8 cellular contexts compared by ENCODE assay signal in genomic region chr15:68154923-68155559, GRCh38. TPM values are rescaled to one million over a fixed set of nuclear protein-coding genes. Genes with fewer than 3 reads are reported as not detected.
DNase-seq lines count a peak whose midpoint lies in the region; ATAC-seq and TF ChIP-seq lines count a peak whose summit lies in the region.

No MANE protein-coding gene starts in this region.

- H3K27ac ChIP-seq in CD4-positive, alpha-beta T cell (ENCODE audit: low read depth, low read length), result no peak overlapping the region
- H3K27ac ChIP-seq in GM23248 (no peak overlapping the region), breast epithelium (no peak overlapping the region), thoracic aorta (no peak overlapping the region)

- no peak overlapping the region for H3K4me2 ChIP-seq in GM23248 (ENCODE audit: unreplicated experiment)

- H3K9me3 ChIP-seq in CD4-positive, alpha-beta T cell (ENCODE audit: control insufficient read depth, low read length), result no peaks in the 10 kb centered on the region
- H3K9me3 ChIP-seq in GM23248 (ENCODE audit: low read depth), result no peaks in the 10 kb centered on the region
- no peaks in the 10 kb centered on the region for H3K9me3 ChIP-seq in breast epithelium
- H3K9me3 ChIP-seq in thoracic aorta, result no peaks in the 10 kb centered on the region

- H3K4me1 Mint-ChIP-seq in CD4-positive, alpha-beta T cell (ENCODE audit: low read depth), result peaks cover 4% of the 10 kb centered on the region

- peak in 3 of 10 experiments; percentile 3 to 8 (median 5) for DNase-seq in CD4-positive, alpha-beta T cell
- DNase-seq in GM23248 (peak; percentile 82), NCI-H748 (lab: John Stamatoyannopoulos, UW; ENCODE audit: unreplicated experiment) (peak; percentile 56), breast epithelium (ENCODE audit: low spot score in 2 of 2) (no peak), iris pigment epithelial cell (ENCODE audit: low read depth) (peak; percentile 71), thoracic aorta (ENCODE audit: low spot score) (no peak), cortex of kidney (lab: John Stamatoyannopoulos, UW) (no peak)

- no peak overlapping the region for H3K9ac ChIP-seq in GM23248

- H3K36me3 Mint-ChIP-seq in CD4-positive, alpha-beta T cell (ENCODE audit: low read depth), result peaks cover 44% of the 10 kb centered on the region

- POLR2A ChIA-PET in CD4-positive, alpha-beta T cell (lab: Charles Lee), result interaction anchor here (1.0 to 1.4 kb wide), 3 partner anchors 14 to 291 kb away, joined by 3 to 6 read pairs (median 3); partner anchors contain the start of gene PIAS1

- no peak overlapping the region for H3K27ac Mint-ChIP-seq in CD4-positive, alpha-beta T cell

- peaks cover 5% of the 10 kb centered on the region; the same call in 1 of the 2 replicates for H3K36me3 ChIP-seq in GM23248 (ENCODE audit: low read depth)
- H3K36me3 ChIP-seq in breast epithelium, result no peaks in the 10 kb centered on the region
- peaks cover 2% of the 10 kb centered on the region for H3K36me3 ChIP-seq in thoracic aorta

- no peaks in the 10 kb centered on the region for H3K9me3 Mint-ChIP-seq in CD4-positive, alpha-beta T cell

- intact Hi-C loops in CD4-positive, alpha-beta T cell (cut with DNase I, micrococcal nuclease), result loop anchor here (1.0 to 5.0 kb wide), 3 partner anchors 74 to 292 kb away; partner anchors contain the start of genes CLN6 (in 1 of the 2) and PIAS1 (in 1 of the 2)
- intact Hi-C loops in breast epithelium (cut with DNase I; ENCODE audit: low total_unique reads), result loop anchor here (5.0 to 10.0 kb wide), 2 partner anchors 290 to 823 kb away; no protein-coding TSS in a partner anchor

- peak; percentile 37 for ATAC-seq in CD4-positive, alpha-beta T cell (ENCODE audit: poor library complexity)
- ATAC-seq in thoracic aorta (ENCODE audit: insufficient number of reproducible peaks, low FRiP score, low read depth) (no peak), GM19395 (IDR thresholded peaks at IDR 0.05; ENCODE audit: unreplicated experiment) (no peak)

- peaks cover 4% of the 10 kb centered on the region for H3K4me1 ChIP-seq in GM23248 (ENCODE audit: insufficient read depth)
- no peaks in the 10 kb centered on the region for H3K4me1 ChIP-seq in breast epithelium
- H3K4me1 ChIP-seq in thoracic aorta (ENCODE audit: control insufficient read depth in 1 of 2, low read depth in 2 of 2), result peaks cover 12 to 25% of the 10 kb centered on the region in 2 donors

- H3K4me3 ChIP-seq in GM23248 (no peak overlapping the region), breast epithelium (no peak overlapping the region), thoracic aorta (no peak overlapping the region)

- no peaks in the 10 kb centered on the region for H3K9me2 ChIP-seq in GM23248 (ENCODE audit: insufficient read depth)

- no peaks in the 10 kb centered on the region for H3K27me3 Mint-ChIP-seq in CD4-positive, alpha-beta T cell

- H3K79me2 ChIP-seq in GM23248 (ENCODE audit: insufficient read depth), result no peaks in the 10 kb centered on the region; the same call in 1 of the 2 replicates

- no peak overlapping the region for H2AFZ ChIP-seq in GM23248

- no peaks in the 10 kb centered on the region for H4K20me1 ChIP-seq in GM23248 (ENCODE audit: insufficient read depth)

- H3K4me3 Mint-ChIP-seq in CD4-positive, alpha-beta T cell, result no peak overlapping the region

- no peaks in the 10 kb centered on the region for H3K27me3 ChIP-seq in CD4-positive, alpha-beta T cell (ENCODE audit: control insufficient read depth, insufficient read depth, low read length)
- H3K27me3 ChIP-seq in GM23248 (replicated peaks; ENCODE audit: insufficient read depth) (no peaks in the 10 kb centered on the region), breast epithelium (no peaks in the 10 kb centered on the region), thoracic aorta (replicated peaks; ENCODE audit: insufficient read depth) (no peaks in the 10 kb centered on the region)

- TF ChIP-seq POLR2A in breast epithelium (IDR thresholded peaks at IDR 0.05), result no peak

- peak; percentile 45 for TF ChIP-seq CTCF in CD4-positive, alpha-beta T cell (IDR thresholded peaks at IDR 0.05)
- peak; percentile 44 to 81 (median 70) for TF ChIP-seq CTCF in breast epithelium (IDR thresholded peaks at IDR 0.05)
- peak; percentile 56 for TF ChIP-seq CTCF in thoracic aorta (IDR thresholded peaks at IDR 0.05)

- 13 to 15% methylated on average over 4 of the region's 4 CpGs for WGBS in GM23248 (ENCODE audit: low coverage in 1 of 2, low lambda C conversion rate in 2 of 2, missing lambda C conversion rate in 2 of 2), 2 experiments

- CTCF ChIA-PET in CD4-positive, alpha-beta T cell (lab: Charles Lee), result interaction anchor here (1.2 to 1.9 kb wide), 4 partner anchors 16 to 291 kb away, joined by 3 to 9 read pairs (median 4); no protein-coding TSS in a partner anchor

- H3F3A ChIP-seq in GM23248 (ENCODE audit: insufficient read depth), result 0 out of 2 replicates have a peak, but pooled peaks cover 12% of the 10 kb centered on the region

- in situ Hi-C loops in GM23248 (cut with MboI), result no loop called here

RNA-seq across cellular contexts. Expression of gene CALML4, which starts 50.1 kb away (rescaled TPM):
- 1 to 10 TPM; 1.5 to 2.0 TPM for total RNA-seq in CD4-positive, alpha-beta T cell
- total RNA-seq in GM23248 (2014; rRNA removed; shearing (Covaris generic)), result 0.51 and 2.4 TPM in 2 replicates
- polyA plus RNA-seq in GM23248 (2016; fragmentation: Nextera tagmentation; extraction: Ambion mirVana), result 0.54 and 1.1 TPM in 2 replicates
- total RNA-seq in breast epithelium (1 to 10 TPM; 5.3 to 7.9 (median 6.0) TPM), thoracic aorta (1 to 10 TPM; 1.6 to 7.7 TPM)

Comparison
In these comparisons a context has a peak if more than half of its experiments do, and no peak if none do; other contexts are left out.
1. DNase-seq: peak in GM23248 (single experiment), NCI-H748 (single experiment) and iris pigment epithelial cell (single experiment); none in breast epithelium (0 of 2), thoracic aorta (single experiment) and cortex of kidney (single experiment).
2. Peak in every context shown above with its lines, with median percentiles within 50 percentile points of each other: CTCF ChIP-seq.